Comparison of ENCODE assay signal across 1 cellular context in the genomic region with DNA sequence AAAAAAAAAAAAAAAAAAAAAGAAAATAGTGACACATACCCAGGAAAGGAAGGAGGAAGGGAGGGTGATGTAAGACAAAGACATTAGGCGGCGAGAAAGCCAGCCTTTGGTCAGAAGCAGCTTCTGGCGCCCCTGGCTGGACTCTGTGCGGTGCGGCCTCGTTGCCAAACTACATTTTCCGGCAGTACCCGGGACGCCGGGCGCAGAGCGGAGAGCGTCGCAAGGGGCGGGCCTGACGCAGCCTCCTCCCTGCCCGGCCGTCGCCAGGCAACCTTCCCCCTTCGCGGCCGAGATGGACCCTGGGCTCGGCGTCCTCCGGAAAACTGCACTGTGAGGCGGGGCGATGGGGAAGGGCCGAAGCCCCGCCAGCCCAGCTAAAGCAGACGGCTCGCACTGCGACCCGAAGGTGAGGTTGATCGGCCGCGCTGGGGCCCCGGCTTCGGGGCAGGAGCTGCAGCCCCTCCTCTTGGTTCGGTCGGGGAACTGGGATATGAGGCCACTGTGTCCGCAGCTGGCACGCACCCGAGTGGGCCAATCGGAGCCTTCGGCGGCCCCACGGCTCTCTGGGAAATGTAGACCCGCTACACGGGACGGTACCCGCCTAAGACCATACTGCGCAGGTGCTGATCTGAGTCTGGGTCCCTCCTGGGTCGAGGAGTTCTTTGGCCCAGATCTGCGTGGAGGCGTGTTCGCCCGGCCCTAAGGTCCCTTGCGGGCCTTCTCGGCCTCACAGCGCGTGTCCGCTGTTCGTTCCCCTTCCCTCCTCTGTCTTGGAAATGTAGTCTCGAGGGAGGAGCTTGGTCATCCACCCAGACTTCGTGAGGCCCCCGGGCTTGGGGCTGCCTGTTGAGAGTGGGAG.
TF ChIP-seq lines count a peak whose summit lies in the region.

No MANE protein-coding gene starts in this region.

TF ChIP-seq in HEK293, 187 proteins besides CTCF, POLR2A, EP300 and RAD21 (continued from another document and continues in another):
- 0 out of 2 replicates have a peak, but pooled peaks have one; percentile 10 for TF ChIP-seq ZNF366 (tag by site-specific recombination; conservative IDR thresholded peaks at IDR 0.05)
- TF ChIP-seq, protein P1, sequence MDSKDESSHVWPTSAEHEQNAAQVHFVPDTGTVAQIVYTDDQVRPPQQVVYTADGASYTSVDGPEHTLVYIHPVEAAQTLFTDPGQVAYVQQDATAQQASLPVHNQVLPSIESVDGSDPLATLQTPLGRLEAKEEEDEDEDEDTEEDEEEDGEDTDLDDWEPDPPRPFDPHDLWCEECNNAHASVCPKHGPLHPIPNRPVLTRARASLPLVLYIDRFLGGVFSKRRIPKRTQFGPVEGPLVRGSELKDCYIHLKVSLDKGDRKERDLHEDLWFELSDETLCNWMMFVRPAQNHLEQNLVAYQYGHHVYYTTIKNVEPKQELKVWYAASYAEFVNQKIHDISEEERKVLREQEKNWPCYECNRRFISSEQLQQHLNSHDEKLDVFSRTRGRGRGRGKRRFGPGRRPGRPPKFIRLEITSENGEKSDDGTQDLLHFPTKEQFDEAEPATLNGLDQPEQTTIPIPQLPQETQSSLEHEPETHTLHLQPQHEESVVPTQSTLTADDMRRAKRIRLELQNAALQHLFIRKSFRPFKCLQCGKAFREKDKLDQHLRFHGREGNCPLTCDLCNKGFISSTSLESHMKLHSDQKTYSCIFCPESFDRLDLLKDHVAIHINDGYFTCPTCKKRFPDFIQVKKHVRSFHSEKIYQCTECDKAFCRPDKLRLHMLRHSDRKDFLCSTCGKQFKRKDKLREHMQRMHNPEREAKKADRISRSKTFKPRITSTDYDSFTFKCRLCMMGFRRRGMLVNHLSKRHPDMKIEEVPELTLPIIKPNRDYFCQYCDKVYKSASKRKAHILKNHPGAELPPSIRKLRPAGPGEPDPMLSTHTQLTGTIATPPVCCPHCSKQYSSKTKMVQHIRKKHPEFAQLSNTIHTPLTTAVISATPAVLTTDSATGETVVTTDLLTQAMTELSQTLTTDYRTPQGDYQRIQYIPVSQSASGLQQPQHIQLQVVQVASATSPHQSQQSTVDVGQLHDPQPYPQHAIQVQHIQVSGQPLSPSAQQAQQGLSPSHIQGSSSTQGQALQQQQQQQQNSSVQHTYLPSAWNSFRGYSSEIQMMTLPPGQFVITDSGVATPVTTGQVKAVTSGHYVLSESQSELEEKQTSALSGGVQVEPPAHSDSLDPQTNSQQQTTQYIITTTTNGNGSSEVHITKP (tag by site-specific recombination; IDR thresholded peaks at IDR 0.05), result peak; percentile 95
- no peak for TF ChIP-seq ZSCAN30 (tag by site-specific recombination; IDR thresholded peaks at IDR 0.05)
- no peak for TF ChIP-seq HOXD13 (CRISPR knock-in tag; IDR thresholded peaks at IDR 0.05; ENCODE audit: borderline replicate concordance)
- TF ChIP-seq ZNF76 (tag by site-specific recombination; IDR thresholded peaks at IDR 0.05; ENCODE audit: borderline replicate concordance, low read depth), result peak; percentile 91
- TF ChIP-seq ZNF658 (tag by site-specific recombination; IDR thresholded peaks at IDR 0.05), result no peak
- TF ChIP-seq, protein P2, sequence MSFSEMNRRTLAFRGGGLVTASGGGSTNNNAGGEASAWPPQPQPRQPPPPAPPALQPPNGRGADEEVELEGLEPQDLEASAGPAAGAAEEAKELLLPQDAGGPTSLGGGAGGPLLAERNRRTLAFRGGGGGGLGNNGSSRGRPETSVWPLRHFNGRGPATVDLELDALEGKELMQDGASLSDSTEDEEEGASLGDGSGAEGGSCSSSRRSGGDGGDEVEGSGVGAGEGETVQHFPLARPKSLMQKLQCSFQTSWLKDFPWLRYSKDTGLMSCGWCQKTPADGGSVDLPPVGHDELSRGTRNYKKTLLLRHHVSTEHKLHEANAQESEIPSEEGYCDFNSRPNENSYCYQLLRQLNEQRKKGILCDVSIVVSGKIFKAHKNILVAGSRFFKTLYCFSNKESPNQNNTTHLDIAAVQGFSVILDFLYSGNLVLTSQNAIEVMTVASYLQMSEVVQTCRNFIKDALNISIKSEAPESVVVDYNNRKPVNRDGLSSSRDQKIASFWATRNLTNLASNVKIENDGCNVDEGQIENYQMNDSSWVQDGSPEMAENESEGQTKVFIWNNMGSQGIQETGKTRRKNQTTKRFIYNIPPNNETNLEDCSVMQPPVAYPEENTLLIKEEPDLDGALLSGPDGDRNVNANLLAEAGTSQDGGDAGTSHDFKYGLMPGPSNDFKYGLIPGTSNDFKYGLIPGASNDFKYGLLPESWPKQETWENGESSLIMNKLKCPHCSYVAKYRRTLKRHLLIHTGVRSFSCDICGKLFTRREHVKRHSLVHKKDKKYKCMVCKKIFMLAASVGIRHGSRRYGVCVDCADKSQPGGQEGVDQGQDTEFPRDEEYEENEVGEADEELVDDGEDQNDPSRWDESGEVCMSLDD (tag by site-specific recombination; IDR thresholded peaks at IDR 0.05), result no peak
- no peak for TF ChIP-seq ZBTB21 (tag by site-specific recombination; IDR thresholded peaks at IDR 0.05)
- TF ChIP-seq ZNF48 (tag by site-specific recombination; IDR thresholded peaks at IDR 0.05), result no peak
- no peak for TF ChIP-seq ZNF624 (tag by site-specific recombination; IDR thresholded peaks at IDR 0.05)
- TF ChIP-seq KLF10 (tag by site-specific recombination; IDR thresholded peaks at IDR 0.05), result no peak
- no peak; the same call in 1 of the 2 replicates for TF ChIP-seq GLIS2 (tag by site-specific recombination; IDR thresholded peaks at IDR 0.05)
- TF ChIP-seq, protein P3, sequence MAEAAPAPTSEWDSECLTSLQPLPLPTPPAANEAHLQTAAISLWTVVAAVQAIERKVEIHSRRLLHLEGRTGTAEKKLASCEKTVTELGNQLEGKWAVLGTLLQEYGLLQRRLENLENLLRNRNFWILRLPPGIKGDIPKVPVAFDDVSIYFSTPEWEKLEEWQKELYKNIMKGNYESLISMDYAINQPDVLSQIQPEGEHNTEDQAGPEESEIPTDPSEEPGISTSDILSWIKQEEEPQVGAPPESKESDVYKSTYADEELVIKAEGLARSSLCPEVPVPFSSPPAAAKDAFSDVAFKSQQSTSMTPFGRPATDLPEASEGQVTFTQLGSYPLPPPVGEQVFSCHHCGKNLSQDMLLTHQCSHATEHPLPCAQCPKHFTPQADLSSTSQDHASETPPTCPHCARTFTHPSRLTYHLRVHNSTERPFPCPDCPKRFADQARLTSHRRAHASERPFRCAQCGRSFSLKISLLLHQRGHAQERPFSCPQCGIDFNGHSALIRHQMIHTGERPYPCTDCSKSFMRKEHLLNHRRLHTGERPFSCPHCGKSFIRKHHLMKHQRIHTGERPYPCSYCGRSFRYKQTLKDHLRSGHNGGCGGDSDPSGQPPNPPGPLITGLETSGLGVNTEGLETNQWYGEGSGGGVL (tag by site-specific recombination; IDR thresholded peaks at IDR 0.05), result no peak
- no peak for TF ChIP-seq ZNF747 (tag by site-specific recombination; IDR thresholded peaks at IDR 0.05)
- TF ChIP-seq, protein P4, sequence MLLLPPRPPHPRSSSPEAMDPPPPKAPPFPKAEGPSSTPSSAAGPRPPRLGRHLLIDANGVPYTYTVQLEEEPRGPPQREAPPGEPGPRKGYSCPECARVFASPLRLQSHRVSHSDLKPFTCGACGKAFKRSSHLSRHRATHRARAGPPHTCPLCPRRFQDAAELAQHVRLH (tag by site-specific recombination; IDR thresholded peaks at IDR 0.05), result 0 out of 2 replicates have a peak, but pooled peaks have one; percentile 62
- no peak for TF ChIP-seq ZNF175 (tag by site-specific recombination; IDR thresholded peaks at IDR 0.05)
- peak; percentile 66; the same call in 1 of the 2 replicates for TF ChIP-seq ZNF610 (tag by site-specific recombination; IDR thresholded peaks at IDR 0.05; ENCODE audit: borderline replicate concordance)
- TF ChIP-seq ZEB2 (tag by site-specific recombination; IDR thresholded peaks at IDR 0.05), result peak; percentile 57; the same call in 1 of the 2 replicates
- TF ChIP-seq, protein P5, sequence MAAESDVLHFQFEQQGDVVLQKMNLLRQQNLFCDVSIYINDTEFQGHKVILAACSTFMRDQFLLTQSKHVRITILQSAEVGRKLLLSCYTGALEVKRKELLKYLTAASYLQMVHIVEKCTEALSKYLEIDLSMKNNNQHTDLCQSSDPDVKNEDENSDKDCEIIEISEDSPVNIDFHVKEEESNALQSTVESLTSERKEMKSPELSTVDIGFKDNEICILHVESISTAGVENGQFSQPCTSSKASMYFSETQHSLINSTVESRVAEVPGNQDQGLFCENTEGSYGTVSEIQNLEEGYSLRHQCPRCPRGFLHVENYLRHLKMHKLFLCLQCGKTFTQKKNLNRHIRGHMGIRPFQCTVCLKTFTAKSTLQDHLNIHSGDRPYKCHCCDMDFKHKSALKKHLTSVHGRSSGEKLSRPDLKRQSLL (tag by site-specific recombination; IDR thresholded peaks at IDR 0.05), result no peak
- TF ChIP-seq ZNF37A (tag by site-specific recombination; IDR thresholded peaks at IDR 0.05), result no peak
- no peak for TF ChIP-seq ZNF416 (tag by site-specific recombination; IDR thresholded peaks at IDR 0.05)
- TF ChIP-seq, protein P6, sequence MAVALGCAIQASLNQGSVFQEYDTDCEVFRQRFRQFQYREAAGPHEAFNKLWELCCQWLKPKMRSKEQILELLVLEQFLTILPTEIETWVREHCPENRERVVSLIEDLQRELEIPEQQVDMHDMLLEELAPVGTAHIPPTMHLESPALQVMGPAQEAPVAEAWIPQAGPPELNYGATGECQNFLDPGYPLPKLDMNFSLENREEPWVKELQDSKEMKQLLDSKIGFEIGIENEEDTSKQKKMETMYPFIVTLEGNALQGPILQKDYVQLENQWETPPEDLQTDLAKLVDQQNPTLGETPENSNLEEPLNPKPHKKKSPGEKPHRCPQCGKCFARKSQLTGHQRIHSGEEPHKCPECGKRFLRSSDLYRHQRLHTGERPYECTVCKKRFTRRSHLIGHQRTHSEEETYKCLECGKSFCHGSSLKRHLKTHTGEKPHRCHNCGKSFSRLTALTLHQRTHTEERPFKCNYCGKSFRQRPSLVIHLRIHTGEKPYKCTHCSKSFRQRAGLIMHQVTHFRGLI (tag by site-specific recombination; IDR thresholded peaks at IDR 0.05), result no peak
- TF ChIP-seq ZNF2 (tag by site-specific recombination; IDR thresholded peaks at IDR 0.05), result peak; percentile 4; the same call in 1 of the 2 replicates
- TF ChIP-seq, protein P7, sequence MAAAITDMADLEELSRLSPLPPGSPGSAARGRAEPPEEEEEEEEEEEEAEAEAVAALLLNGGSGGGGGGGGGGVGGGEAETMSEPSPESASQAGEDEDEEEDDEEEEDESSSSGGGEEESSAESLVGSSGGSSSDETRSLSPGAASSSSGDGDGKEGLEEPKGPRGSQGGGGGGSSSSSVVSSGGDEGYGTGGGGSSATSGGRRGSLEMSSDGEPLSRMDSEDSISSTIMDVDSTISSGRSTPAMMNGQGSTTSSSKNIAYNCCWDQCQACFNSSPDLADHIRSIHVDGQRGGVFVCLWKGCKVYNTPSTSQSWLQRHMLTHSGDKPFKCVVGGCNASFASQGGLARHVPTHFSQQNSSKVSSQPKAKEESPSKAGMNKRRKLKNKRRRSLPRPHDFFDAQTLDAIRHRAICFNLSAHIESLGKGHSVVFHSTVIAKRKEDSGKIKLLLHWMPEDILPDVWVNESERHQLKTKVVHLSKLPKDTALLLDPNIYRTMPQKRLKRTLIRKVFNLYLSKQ (tag by site-specific recombination; IDR thresholded peaks at IDR 0.05; ENCODE audit: borderline replicate concordance), result no peak
- TF ChIP-seq GLIS1 (tag by site-specific recombination; IDR thresholded peaks at IDR 0.05), result no peak; the same call in 1 of the 2 replicates
- TF ChIP-seq ZNF24 (tag by site-specific recombination; IDR thresholded peaks at IDR 0.05), result peak; percentile 14; the same call in 1 of the 2 replicates
- no peak for TF ChIP-seq OSR2 (tag by site-specific recombination; IDR thresholded peaks at IDR 0.05)
- TF ChIP-seq ZNF621 (tag by site-specific recombination; IDR thresholded peaks at IDR 0.05), result no peak
- TF ChIP-seq, protein P8, sequence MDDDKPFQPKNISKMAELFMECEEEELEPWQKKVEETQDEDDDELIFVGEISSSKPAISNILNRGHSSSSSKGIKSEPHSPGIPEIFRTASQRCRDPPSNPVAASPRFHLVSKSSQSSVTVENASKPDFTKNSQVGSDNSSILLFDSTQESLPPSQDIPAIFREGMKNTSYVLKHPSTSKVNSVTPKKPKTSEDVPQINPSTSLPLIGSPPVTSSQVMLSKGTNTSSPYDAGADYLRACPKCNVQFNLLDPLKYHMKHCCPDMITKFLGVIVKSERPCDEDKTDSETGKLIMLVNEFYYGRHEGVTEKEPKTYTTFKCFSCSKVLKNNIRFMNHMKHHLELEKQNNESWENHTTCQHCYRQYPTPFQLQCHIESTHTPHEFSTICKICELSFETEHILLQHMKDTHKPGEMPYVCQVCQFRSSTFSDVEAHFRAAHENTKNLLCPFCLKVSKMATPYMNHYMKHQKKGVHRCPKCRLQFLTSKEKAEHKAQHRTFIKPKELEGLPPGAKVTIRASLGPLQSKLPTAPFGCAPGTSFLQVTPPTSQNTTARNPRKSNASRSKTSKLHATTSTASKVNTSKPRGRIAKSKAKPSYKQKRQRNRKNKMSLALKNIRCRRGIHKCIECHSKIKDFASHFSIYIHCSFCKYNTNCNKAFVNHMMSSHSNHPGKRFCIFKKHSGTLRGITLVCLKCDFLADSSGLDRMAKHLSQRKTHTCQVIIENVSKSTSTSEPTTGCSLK (tag by site-specific recombination; IDR thresholded peaks at IDR 0.05), result no peak
- peak; percentile 85 for TF ChIP-seq ZBTB17 (tag by site-specific recombination; IDR thresholded peaks at IDR 0.05)
- no peak for TF ChIP-seq ZNF548 (tag by site-specific recombination; IDR thresholded peaks at IDR 0.05)
- TF ChIP-seq ZBTB7A (tag by site-specific recombination; IDR thresholded peaks at IDR 0.05; ENCODE audit: low read depth), result no peak
- peak; percentile 77 for TF ChIP-seq BCL11B (tag by site-specific recombination; IDR thresholded peaks at IDR 0.05; ENCODE audit: low read depth)
- no peak for TF ChIP-seq SALL2 (tag by site-specific recombination; IDR thresholded peaks at IDR 0.05; ENCODE audit: borderline replicate concordance)
- TF ChIP-seq, protein P9, sequence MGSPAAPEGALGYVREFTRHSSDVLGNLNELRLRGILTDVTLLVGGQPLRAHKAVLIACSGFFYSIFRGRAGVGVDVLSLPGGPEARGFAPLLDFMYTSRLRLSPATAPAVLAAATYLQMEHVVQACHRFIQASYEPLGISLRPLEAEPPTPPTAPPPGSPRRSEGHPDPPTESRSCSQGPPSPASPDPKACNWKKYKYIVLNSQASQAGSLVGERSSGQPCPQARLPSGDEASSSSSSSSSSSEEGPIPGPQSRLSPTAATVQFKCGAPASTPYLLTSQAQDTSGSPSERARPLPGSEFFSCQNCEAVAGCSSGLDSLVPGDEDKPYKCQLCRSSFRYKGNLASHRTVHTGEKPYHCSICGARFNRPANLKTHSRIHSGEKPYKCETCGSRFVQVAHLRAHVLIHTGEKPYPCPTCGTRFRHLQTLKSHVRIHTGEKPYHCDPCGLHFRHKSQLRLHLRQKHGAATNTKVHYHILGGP (tag by site-specific recombination; IDR thresholded peaks at IDR 0.05), result no peak
- no peak for TF ChIP-seq ZNF10 (tag by site-specific recombination; IDR thresholded peaks at IDR 0.05)
